1 cellular context compared by ENCODE assay signal in genomic region chr9:137711678-137712105, GRCh38.
TF ChIP-seq lines count a peak whose summit lies in the region.

No MANE protein-coding gene starts in this region.

TF ChIP-seq in H1, 55 proteins besides CTCF, POLR2A, EP300 and RAD21:
- TF ChIP-seq BCL11A (IDR thresholded peaks at IDR 0.05; ENCODE audit: low read depth in 2 of 2, low read length in 2 of 2) = no peak
- no peak for TF ChIP-seq JUND (IDR thresholded peaks at IDR 0.05; ENCODE audit: low read length)
- no peak for TF ChIP-seq KDM4A (IDR thresholded peaks at IDR 0.05; ENCODE audit: low read depth, low read length, severe bottlenecking)
- no peak for TF ChIP-seq PHF8 (conservative IDR thresholded peaks at IDR 0.05; ENCODE audit: low read depth, low read length)
- TF ChIP-seq USF2 (IDR thresholded peaks at IDR 0.05; ENCODE audit: low read length) = no peak
- TF ChIP-seq TCF12 (IDR thresholded peaks at IDR 0.05; ENCODE audit: low read depth, low read length) = no peak
